Comparison of ENCODE assay signal across 8 cellular contexts in genomic region chr14:51776102-51776894, GRCh38.
DNase-seq lines count a peak whose midpoint lies in the region; ATAC-seq and TF ChIP-seq lines count a peak whose summit lies in the region.

No MANE protein-coding gene starts in this region.

- H3K4me3 ChIP-seq in AG04450 (ENCODE audit: low read depth, low read length) = no peak overlapping the region
- no peak overlapping the region for H3K4me3 ChIP-seq in GM12865 (ENCODE audit: low read depth, low read length)
- no peak overlapping the region for H3K4me3 ChIP-seq in left lung
- peak overlapping the region in 3 of 5 donors; percentile 4 to 46 (median 32) for H3K4me3 ChIP-seq in subcutaneous abdominal adipose tissue (ENCODE audit: low read depth in 1 of 5, low read length in 5 of 5)

- H3K4me1 ChIP-seq in left lung (peaks cover 0 to 8% of the 10 kb centered on the region in 2 donors), subcutaneous abdominal adipose tissue (ENCODE audit: control insufficient read depth in 5 of 5, insufficient read depth in 5 of 5, low read length in 5 of 5) (peaks cover 1 to 11% (median 10%) of the 10 kb centered on the region in 5 donors)

- H3K27me3 ChIP-seq in AG04450 (ENCODE audit: control insufficient read depth, insufficient read depth, low read length) (no peaks in the 10 kb centered on the region), left lung (peaks cover 0 to 12% of the 10 kb centered on the region in 2 donors), subcutaneous abdominal adipose tissue (ENCODE audit: control insufficient read depth in 5 of 5, insufficient read depth in 4 of 5, low read length in 5 of 5) (no peaks in the 10 kb centered on the region)

- TF ChIP-seq CTCF in AG04450 (IDR thresholded peaks at IDR 0.05; ENCODE audit: low read depth, low read length) (peak; percentile 76), GM12865 (IDR thresholded peaks at IDR 0.05; ENCODE audit: insufficient read depth, low read depth, low read length, missing control alignments) (peak; percentile 66), left lung (IDR thresholded peaks at IDR 0.05) (peak; percentile 34 to 41)

- CTCF ChIA-PET in AG04450 (lab: Charles Lee) = interaction anchor here (0.6 to 7.3 kb wide), 22 partner anchors 8 to 557 kb away, joined by 3 to 272 read pairs (median 4); partner anchors contain the start of gene FRMD6

- DNase-seq in AG04450 (ENCODE audit: low read depth, low spot score) (peak; percentile 20), GM12865 (ENCODE audit: low read depth) (peak; percentile 74), MV-4-11 (lab: John Stamatoyannopoulos, UW) (peak; percentile 17), T1000 (lab: John Stamatoyannopoulos, UW) (peak; percentile 64), dedifferentiated amniotic fluid mesenchymal stem cell (ENCODE audit: extremely low spot score) (peak; percentile 45), left lung (no peak), NCI-H2029 (lab: John Stamatoyannopoulos, UW) (no peak)

- H3K9me3 ChIP-seq in AG04450 (ENCODE audit: control insufficient read depth, insufficient read depth, low read length) (peaks cover 4% of the 10 kb centered on the region; the same call in 1 of the 2 replicates), left lung (no peaks in the 10 kb centered on the region), subcutaneous abdominal adipose tissue (ENCODE audit: control insufficient read depth in 5 of 5, low read length in 5 of 5) (no peaks in the 10 kb centered on the region)

- intact Hi-C loops in left lung (cut with DNase I) = loop anchor here in 1 of 2 donors (5.0 kb wide), 1 partner anchor 489 kb away; no protein-coding TSS in a partner anchor

- POLR2A ChIA-PET in AG04450 (lab: Yijun Ruan, JAX) = interaction anchor here (0.9 to 1.4 kb wide), 2 partner anchors 124 to 493 kb away, joined by 3 to 6 read pairs; partner anchors contain the start of gene FRMD6

- H3K27ac ChIP-seq in AG04450 (ENCODE audit: low read depth, low read length) = no peak overlapping the region
- H3K27ac ChIP-seq in left lung = no peak overlapping the region
- H3K27ac ChIP-seq in subcutaneous abdominal adipose tissue (ENCODE audit: low read depth, low read length) = no peak overlapping the region

- peak; percentile 78 for ATAC-seq in left lung

- H3K9ac ChIP-seq in subcutaneous abdominal adipose tissue (ENCODE audit: low read length in 5 of 5) = no peak overlapping the region

- H3K36me3 ChIP-seq in left lung = no peaks in the 10 kb centered on the region
- H3K36me3 ChIP-seq in subcutaneous abdominal adipose tissue (ENCODE audit: control insufficient read depth in 5 of 5, insufficient read depth in 5 of 5, low read length in 5 of 5) = no peaks in the 10 kb centered on the region

Comparison
In these comparisons a context has a peak if more than half of its experiments do, and no peak if none do; other contexts are left out.
1. DNase-seq: peak in AG04450 (single experiment), GM12865 (single experiment), MV-4-11 (single experiment), T1000 (single experiment) and dedifferentiated amniotic fluid mesenchymal stem cell (single experiment); none in left lung (0 of 2) and NCI-H2029 (single experiment).
2. H3K4me3 ChIP-seq: peak in subcutaneous abdominal adipose tissue (3 of 5); none in AG04450 (single experiment), GM12865 (single experiment) and left lung (0 of 2).
3. Peak in every context shown above with its lines, with median percentiles within 50 percentile points of each other: CTCF ChIP-seq.